8 cellular contexts compared by ENCODE assay signal in the genomic region with DNA sequence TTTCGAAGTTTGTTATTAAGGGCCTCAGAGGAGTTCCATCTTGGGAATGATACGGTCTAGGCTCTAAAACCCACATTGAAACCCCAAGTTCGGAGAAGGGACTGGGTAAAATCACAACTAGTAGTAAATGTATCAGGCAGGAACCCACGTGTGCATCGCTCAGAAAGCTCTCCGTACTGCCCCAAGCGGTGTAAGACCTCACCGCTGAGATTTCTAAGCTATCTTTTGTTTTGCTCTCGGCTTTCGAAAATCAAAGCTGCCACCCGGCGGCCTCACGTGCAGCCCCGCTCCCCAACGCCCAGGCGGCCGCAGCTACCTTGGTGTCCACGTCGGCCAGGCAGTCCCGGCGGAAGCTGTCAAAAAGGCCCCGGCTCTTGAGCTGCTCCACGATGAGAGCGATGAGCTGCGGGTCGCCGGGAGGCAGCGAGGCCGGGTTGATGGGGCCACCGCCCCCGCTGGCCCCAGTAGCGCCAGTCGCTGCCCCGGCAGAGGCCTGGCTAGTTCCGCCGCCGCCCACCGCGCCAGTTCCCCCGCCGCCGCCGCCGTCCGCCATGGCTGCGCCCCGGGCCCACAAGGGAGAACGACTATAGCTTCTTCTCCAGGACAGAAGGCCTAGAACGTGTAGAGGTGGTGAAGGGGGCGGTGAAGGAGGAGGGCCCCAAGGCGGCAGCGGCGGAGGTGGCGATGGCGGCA. TPM values are rescaled to one million over a fixed set of nuclear protein-coding genes. Genes with fewer than 3 reads are reported as not detected.
A peak's percentile ranks its signal among the peaks of the same experiment; 100 is the strongest.
DNase-seq lines count a peak whose midpoint lies in the region; TF ChIP-seq lines count a peak whose summit lies in the region.

No MANE protein-coding gene starts in this region.

- DNase-seq in GDM1 (lab: John Stamatoyannopoulos, UW) (peak; percentile 9), H4 (ENCODE audit: low spot score) (peak; percentile 71), SK-N-DZ (ENCODE audit: low spot score) (peak; percentile 80), glomerular visceral epithelial cell (ENCODE audit: extremely low spot score) (peak; percentile 76), ovary (peak; percentile 46 to 72 (median 60))
- DNase-seq in activated naive CD4-positive, alpha-beta T cell treated with anti-CD3 and anti-CD28 coated beads, Interleukin-2, amount 50 U/mL, for 16 hours = peak; percentile 76

- TF ChIP-seq POLR2A in ovary (IDR thresholded peaks at IDR 0.05) = no peak

- WGBS in ovary, 3 donors = 0 to 1% (median 1%) methylated on average over 55 of the region's 55 CpGs
- under 1% methylated on average over 55 of the region's 55 CpGs for WGBS in thymus

- H3K4me3 ChIP-seq in ovary = peak overlapping the region; percentile 97
- peak overlapping the region; percentile 96 for H3K4me3 ChIP-seq in thymus (ENCODE audit: low read length)

- H3K27ac ChIP-seq in ovary = peak overlapping the region; percentile 80 to 86
- H3K27ac ChIP-seq in thymus (ENCODE audit: low read depth) = peak overlapping the region; percentile 90

- TF ChIP-seq EP300 in ovary (IDR thresholded peaks at IDR 0.05) = no peak

- H3K27me3 ChIP-seq in ovary (no peaks in the 10 kb centered on the region), thymus (ENCODE audit: control insufficient read depth, insufficient read depth) (no peaks in the 10 kb centered on the region)

- intact Hi-C loops in ovary (cut with DNase I) = loop anchor here in 1 of 4 donors (10.0 kb wide), 1 partner anchor 699 kb away; no protein-coding TSS in a partner anchor

- H3K36me3 ChIP-seq in ovary (no peaks in the 10 kb centered on the region), thymus (ENCODE audit: control insufficient read depth, insufficient read depth) (peaks cover 7% of the 10 kb centered on the region)

- TF ChIP-seq CTCF in LNCAP (IDR thresholded peaks at IDR 0.05) (peak; percentile 75), ovary (IDR thresholded peaks at IDR 0.05) (peak; percentile 49 to 62 (median 51))

- H3K9me3 ChIP-seq in ovary (no peaks in the 10 kb centered on the region), thymus (ENCODE audit: control insufficient read depth) (no peaks in the 10 kb centered on the region)

- H3K4me1 ChIP-seq in ovary (ENCODE audit: insufficient read depth) = peaks cover 9% of the 10 kb centered on the region
- H3K4me1 ChIP-seq in thymus (ENCODE audit: control insufficient read depth, insufficient read depth, low read length) = no peaks in the 10 kb centered on the region

RNA-seq across cellular contexts. Expression of gene BOD1, which starts 0.4 kb away (rescaled TPM):
- 77.9 and 88.5 TPM in 2 replicates for total RNA-seq in H4 (2014; rRNA removed; shearing (Covaris generic))
- polyA plus RNA-seq in SK-N-DZ (2014; cell fraction: cytosol; rRNA removed) = 169 and 172 TPM in 2 replicates
- 222 and 259 TPM in 2 replicates for polyA plus RNA-seq in SK-N-DZ (2014; cell fraction: nucleus; rRNA removed)
- 10 to 100 TPM; 45.8 to 63.0 (median 60.4) TPM for total RNA-seq in ovary
- 10 to 100 TPM; 63.0 to 76.1 TPM for polyA plus RNA-seq in ovary
- polyA plus RNA-seq in thymus = 38.8 TPM

Comparison
In these comparisons a context has a peak if more than half of its experiments do, and no peak if none do; other contexts are left out.
1. Peak in every context shown above with its lines: DNase-seq, H3K4me3 ChIP-seq and H3K27ac ChIP-seq.
2. DNase-seq: peak in every context shown above with its lines; median percentile 80 in SK-N-DZ; 76 in activated naive CD4-positive, alpha-beta T cell treated with anti-CD3 and anti-CD28 coated beads, Interleukin-2, amount 50 U/mL, for 16 hours; 76 in glomerular visceral epithelial cell; 71 in H4; 60 in ovary; 9 in GDM1.